Comparison of ENCODE assay signal across 16 cellular contexts in genomic region chr3:9377981-9378380, GRCh38.
"Had no signal": no experiment of that assay in that cellular context is flagged by ENCODE, and none has a peak within 500 bp of the region (broad histone marks: within the 10 kb centered on the region; RNA-seq: fewer than 3 reads in every experiment).

No MANE protein-coding gene starts in this region.

- H3K27me3 Mint-ChIP-seq: brain; stimulated activated naive B cell treated with anti-CD40 and anti-IgM and Interleukin-4, amounts not matched to agents 10 μg/mL and 1 μg/mL and 100 μg/mL, for 72 hours had no signal

- H3K4me2 ChIP-seq: smooth muscle cell had no signal

- DNase-seq: activated CD4-positive, CD25-positive, alpha-beta regulatory T cell treated with anti-CD3 and anti-CD28 coated beads, Interleukin-2, amount 50 U/mL, for 72 hours; anterior cingulate cortex; heart left ventricle; mesenchymal stem cell; occipital lobe; sigmoid colon; stimulated activated CD4-positive, alpha-beta T cell treated with anti-CD3 and anti-CD28 coated beads, Interleukin-15, amount 100 ng/mL, for 24 hours; stimulated activated naive B cell treated with anti-CD40 and anti-IgM and Interleukin-4, amounts not matched to agents 10 μg/mL and 1 μg/mL and 100 μg/mL, for 72 hours; testis; trophoblast cell had no signal

- H3K9me3 ChIP-seq: heart left ventricle, sigmoid colon, testis, vagina had no signal

- H3K4me1 Mint-ChIP-seq: neural crest cell had no signal

- ATAC-seq: heart left ventricle; stimulated activated naive B cell treated with anti-CD40 and anti-IgM and Interleukin-4, amounts not matched to agents 10 μg/mL and 1 μg/mL and 100 μg/mL, for 72 hours had no signal

- H3K9me3 Mint-ChIP-seq: brain; neural crest cell; stimulated activated naive B cell treated with anti-CD40 and anti-IgM and Interleukin-4, amounts not matched to agents 10 μg/mL and 1 μg/mL and 100 μg/mL, for 72 hours; T-helper 2 cell treated with Interferon-gamma antibody and Interleukin-4, amounts not matched to agents 5 μg/mL and 100 μg/mL, for 36 hours had no signal

- H3K27me3 ChIP-seq: heart left ventricle, sigmoid colon, testis, vagina had no signal

- H3K4me3 Mint-ChIP-seq: brain; neural crest cell; stimulated activated naive B cell treated with anti-CD40 and anti-IgM and Interleukin-4, amounts not matched to agents 10 μg/mL and 1 μg/mL and 100 μg/mL, for 72 hours; T-helper 2 cell treated with Interferon-gamma antibody and Interleukin-4, amounts not matched to agents 5 μg/mL and 100 μg/mL, for 36 hours had no signal

- H3K27ac ChIP-seq: sigmoid colon, testis, vagina, VCaP had no signal

- H3K4me3 ChIP-seq: heart left ventricle, sigmoid colon, smooth muscle cell, testis, vagina had no signal

- H3K27ac Mint-ChIP-seq: stimulated activated naive B cell treated with anti-CD40 and anti-IgM and Interleukin-4, amounts not matched to agents 10 μg/mL and 1 μg/mL and 100 μg/mL, for 72 hours; T-helper 2 cell treated with Interferon-gamma antibody and Interleukin-4, amounts not matched to agents 5 μg/mL and 100 μg/mL, for 36 hours had no signal

- H3K4me1 ChIP-seq: sigmoid colon, testis, vagina had no signal
